12 cellular contexts compared by ENCODE assay signal in the genomic region with DNA sequence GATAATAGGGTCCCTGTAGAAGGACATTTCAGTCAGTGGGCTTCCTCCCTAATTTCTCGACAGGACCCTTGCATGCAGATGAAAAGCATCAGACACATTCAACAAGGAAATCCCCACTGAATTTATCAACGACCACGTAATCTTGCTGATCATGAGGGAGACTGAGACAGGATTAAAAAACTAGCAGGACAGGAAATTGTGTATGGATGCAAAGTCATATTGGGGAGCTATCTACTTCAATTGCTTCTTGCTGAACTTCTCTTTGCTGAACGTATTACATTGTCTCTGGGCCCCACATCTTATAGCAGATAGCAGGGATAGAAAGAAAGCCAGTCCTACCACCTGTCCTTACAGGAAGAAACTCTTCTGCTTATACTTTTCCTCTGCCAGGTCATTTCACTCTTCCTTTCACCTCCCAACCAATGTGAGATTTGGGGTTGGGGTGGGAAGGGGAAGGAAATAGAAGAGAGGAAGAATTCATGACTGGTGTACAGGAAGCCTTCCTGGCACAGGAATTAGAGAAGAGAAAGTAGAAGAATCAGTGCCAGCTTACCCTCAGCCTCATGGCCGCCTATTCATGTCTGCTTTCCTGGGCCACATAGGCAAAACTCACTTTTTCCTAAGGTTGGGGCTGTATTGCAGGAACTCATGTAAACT.
DNase-seq lines count a peak whose midpoint lies in the region; ATAC-seq, FAIRE-seq and TF ChIP-seq lines count a peak whose summit lies in the region.
"Had no signal": no experiment of that assay in that cellular context is flagged by ENCODE, and none has a peak within 500 bp of the region (broad histone marks: within the 10 kb centered on the region; RNA-seq: fewer than 3 reads in every experiment).

No MANE protein-coding gene starts in this region.

- H4K20me1 ChIP-seq in MM.1S (ENCODE audit: insufficient read depth, low read length): no peaks in the 10 kb centered on the region

- DNase-seq in DMS53 (lab: John Stamatoyannopoulos, UW) (peak; percentile 51), DMS53 treated with DMSO at 0.1 percent for 48 hours (lab: John Stamatoyannopoulos, UW; ENCODE audit: unreplicated experiment) (no peak), epithelial cell of proximal tubule (ENCODE audit: low read depth) (peak; percentile 51), nephron progenitor cell (no peak), urothelium cell line (ENCODE audit: low spot score) (no peak), ureter (ENCODE audit: low spot score) (no peak), MM.1S (no peak)
- DNase-seq: KBM-7, NCI-H2227 treated with DMSO at 0.1 percent for 48 hours had no signal

- H3K9me2 ChIP-seq in MM.1S (replicated peaks; ENCODE audit: insufficient read depth, low read length): no peaks in the 10 kb centered on the region

- peaks cover 19% of the 10 kb centered on the region for H3K36me3 Mint-ChIP-seq in nephron progenitor cell (ENCODE audit: low read depth)
- H3K36me3 Mint-ChIP-seq: stimulated activated effector memory CD8-positive, alpha-beta T cell treated with anti-CD3 and anti-CD28 coated beads, Interleukin-12 subunit alpha, Interleukin-12 subunit beta, amount 100 ng/mL, for 72 hours had no signal

- H3K27me3 Mint-ChIP-seq in nephron progenitor cell (ENCODE audit: low read depth, poor library complexity): peaks cover 3% of the 10 kb centered on the region

- no peak overlapping the region for H2AFZ ChIP-seq in MM.1S (ENCODE audit: low read length)

- no peaks in the 10 kb centered on the region for H3K79me2 ChIP-seq in MM.1S (ENCODE audit: low read length)

- no peak overlapping the region for H3K4me2 ChIP-seq in MM.1S (ENCODE audit: low read depth, low read length)

- H3K36me3 ChIP-seq in MM.1S (replicated peaks; ENCODE audit: insufficient read depth, low read length): no peaks in the 10 kb centered on the region

- H3K27ac Mint-ChIP-seq in nephron progenitor cell: peak overlapping the region; percentile 90
- H3K27ac Mint-ChIP-seq: stimulated activated effector memory CD8-positive, alpha-beta T cell treated with anti-CD3 and anti-CD28 coated beads, Interleukin-12 subunit alpha, Interleukin-12 subunit beta, amount 100 ng/mL, for 72 hours had no signal

- H3K27ac ChIP-seq in MM.1S (ENCODE audit: low read length): no peak overlapping the region

- H3K4me3 Mint-ChIP-seq in nephron progenitor cell: no peak overlapping the region
- H3K4me3 Mint-ChIP-seq: stimulated activated effector memory CD8-positive, alpha-beta T cell treated with anti-CD3 and anti-CD28 coated beads, Interleukin-12 subunit alpha, Interleukin-12 subunit beta, amount 100 ng/mL, for 72 hours had no signal

- FAIRE-seq in urothelium cell line (lab: Jason Lieb, UNC): peak; percentile 67
- FAIRE-seq: A204.1 had no signal

- H3K4me1 ChIP-seq in MM.1S (ENCODE audit: low read length): no peaks in the 10 kb centered on the region

- no peak overlapping the region for H3K9ac ChIP-seq in MM.1S (ENCODE audit: low read length)

- H3K9me3 ChIP-seq in MM.1S (replicated peaks; ENCODE audit: insufficient read depth, low read length): no peaks in the 10 kb centered on the region

- no peak for ATAC-seq in HG03025 (IDR thresholded peaks at IDR 0.05; ENCODE audit: low FRiP score, unreplicated experiment)
- ATAC-seq: stimulated activated effector memory CD8-positive, alpha-beta T cell treated with anti-CD3 and anti-CD28 coated beads, Interleukin-12 subunit alpha, Interleukin-12 subunit beta, amount 100 ng/mL, for 72 hours had no signal

- TF ChIP-seq CTCF in epithelial cell of proximal tubule (conservative IDR thresholded peaks at IDR 0.05; ENCODE audit: low read depth, low read length) (no peak), nephron progenitor cell (IDR thresholded peaks at IDR 0.05) (no peak), MM.1S (IDR thresholded peaks at IDR 0.05; ENCODE audit: low read length) (no peak)

- H3K9me3 Mint-ChIP-seq in nephron progenitor cell: peaks cover 20% of the 10 kb centered on the region
- H3K9me3 Mint-ChIP-seq: stimulated activated effector memory CD8-positive, alpha-beta T cell treated with anti-CD3 and anti-CD28 coated beads, Interleukin-12 subunit alpha, Interleukin-12 subunit beta, amount 100 ng/mL, for 72 hours had no signal

- H3K4me1 Mint-ChIP-seq in nephron progenitor cell: peaks cover 46% of the 10 kb centered on the region
- H3K4me1 Mint-ChIP-seq: stimulated activated effector memory CD8-positive, alpha-beta T cell treated with anti-CD3 and anti-CD28 coated beads, Interleukin-12 subunit alpha, Interleukin-12 subunit beta, amount 100 ng/mL, for 72 hours had no signal

- no peaks in the 10 kb centered on the region for H3F3A ChIP-seq in MM.1S (ENCODE audit: insufficient read depth, low read length)

- H3K4me3 ChIP-seq in epithelial cell of proximal tubule (ENCODE audit: low read depth, low read length): no peak overlapping the region
- H3K4me3 ChIP-seq in MM.1S (ENCODE audit: low read length): no peak overlapping the region

- H3K27me3 ChIP-seq in MM.1S (replicated peaks; ENCODE audit: insufficient read depth, low read length): no peaks in the 10 kb centered on the region

Comparison
In these comparisons a context has a peak if more than half of its experiments do, and no peak if none do; other contexts are left out.
1. DNase-seq: peak in DMS53 (single experiment) and epithelial cell of proximal tubule (single experiment); none in DMS53 treated with DMSO at 0.1 percent for 48 hours (single experiment), nephron progenitor cell (single experiment), urothelium cell line (single experiment), ureter (single experiment) and MM.1S (single experiment).